Comparison of ENCODE assay signal across 8 cellular contexts in genomic region chr19:54448037-54448773, GRCh38. TPM values are rescaled to one million over a fixed set of nuclear protein-coding genes. Genes with fewer than 3 reads are reported as not detected.
DNase-seq lines count a peak whose midpoint lies in the region; ATAC-seq and TF ChIP-seq lines count a peak whose summit lies in the region.

No MANE protein-coding gene starts in this region.

- TF ChIP-seq CTCF in body of pancreas (IDR thresholded peaks at IDR 0.05) (peak in 2 of 7 experiments; percentile 5 to 12), gastrocnemius medialis (IDR thresholded peaks at IDR 0.05 in 4 of 5, conservative IDR thresholded peaks at IDR 0.05 in 1 of 5) (no peak)

- TF ChIP-seq POLR2A in body of pancreas (IDR thresholded peaks at IDR 0.05) (no peak), gastrocnemius medialis (IDR thresholded peaks at IDR 0.05) (no peak)

- 0 to 1% methylated on average over 32 to 34 of the region's 34 CpGs for WGBS in body of pancreas, 2 donors

- H3K27ac ChIP-seq in body of pancreas = peak overlapping the region; percentile 94 to 100 (median 98)
- peak overlapping the region; percentile 92 to 98 (median 93) for H3K27ac ChIP-seq in gastrocnemius medialis

- intact Hi-C loops in body of pancreas (cut with DNase I) (no loop called here), gastrocnemius medialis (cut with DNase I; ENCODE audit: low total_unique reads) (no loop called here)

- DNase-seq in EH (ENCODE audit: low read depth) = peak; percentile 72
- peak; percentile 52 for DNase-seq in SK-MEL-5 (ENCODE audit: low read depth, low spot score)
- peak; percentile 70 to 79 (median 72) for DNase-seq in body of pancreas
- peak; percentile 36 to 51 for DNase-seq in gastrocnemius medialis
- no peak for DNase-seq in HuH-7 (ENCODE audit: low spot score)
- no peak for DNase-seq in cerebellar nuclear complex (lab: John Stamatoyannopoulos, UW)

- in situ Hi-C loops in SK-MEL-5 (cut with HindIII; ENCODE audit: low pct_unique_long_range_greater_than_20kb, low sequenced_read_pairs) (no loop called here), gastrocnemius medialis (cut with MboI; ENCODE audit: low sequenced_read_pairs in 4 of 4) (no loop called here)

- H3K36me3 ChIP-seq in body of pancreas (replicated peaks in 1 of 2; ENCODE audit: insufficient read depth in 1 of 2, low read depth in 2 of 2) = peaks cover 4 to 8% of the 10 kb centered on the region in 2 donors
- peaks cover 17% of the 10 kb centered on the region for H3K36me3 ChIP-seq in iPS-15b (ENCODE audit: control insufficient read depth, insufficient read depth, low read length)
- H3K36me3 ChIP-seq in gastrocnemius medialis = peaks cover 0 to 37% of the 10 kb centered on the region in 2 donors

- H3K9ac ChIP-seq in iPS-15b (ENCODE audit: low read depth, low read length) = peak overlapping the region; percentile 68

- ATAC-seq in HG03135 (IDR thresholded peaks at IDR 0.05; ENCODE audit: unreplicated experiment) (peak; percentile 24), body of pancreas (peak; percentile 36), gastrocnemius medialis (peak; percentile 37 to 55)

- H3K27me3 ChIP-seq in body of pancreas (no peaks in the 10 kb centered on the region), iPS-15b (ENCODE audit: control insufficient read depth, insufficient read depth, low read length) (no peaks in the 10 kb centered on the region), gastrocnemius medialis (no peaks in the 10 kb centered on the region)

- H3K4me3 ChIP-seq in body of pancreas (peak overlapping the region; percentile 24 to 38), iPS-15b (ENCODE audit: low read depth, low read length) (peak overlapping the region; percentile 97), gastrocnemius medialis (peak overlapping the region; percentile 87 to 95 (median 90))

- H3K9me3 ChIP-seq in body of pancreas (no peaks in the 10 kb centered on the region), iPS-15b (ENCODE audit: control insufficient read depth, insufficient read depth, low read length) (no peaks in the 10 kb centered on the region), gastrocnemius medialis (no peaks in the 10 kb centered on the region)

- H3K4me1 ChIP-seq in body of pancreas (peaks cover 68% of the 10 kb centered on the region), iPS-15b (ENCODE audit: control insufficient read depth, insufficient read depth, low read length) (no peaks in the 10 kb centered on the region), gastrocnemius medialis (peaks cover 22 to 31% of the 10 kb centered on the region in 2 donors)

RNA-seq across cellular contexts. Expression of gene LENG8, which starts 0.8 kb away (rescaled TPM):
- 7.8 and 8.5 TPM in 2 replicates for total RNA-seq in SK-MEL-5 (2014; rRNA removed; shearing (Covaris generic))
- 28.4 and 32.4 TPM in 2 replicates for polyA plus RNA-seq in SK-MEL-5 (2015; cell fraction: cytosol; rRNA removed)
- polyA plus RNA-seq in SK-MEL-5 (2015; cell fraction: nucleus; rRNA removed) = 426 and 471 TPM in 2 replicates
- total RNA-seq in body of pancreas (100 to 1,000 TPM; 182 to 290 TPM), gastrocnemius medialis (10 to 100 TPM in 3 of 4 donors, 1 to 10 TPM in 1; 9.9 to 49.5 (median 15.5) TPM)

RNA-seq across cellular contexts. Expression of gene LENG9, which starts 15.4 kb away (rescaled TPM):
- 6.1 and 7.2 TPM in 2 replicates for total RNA-seq in SK-MEL-5 (2014; rRNA removed; shearing (Covaris generic))
- 7.9 and 9.2 TPM in 2 replicates for polyA plus RNA-seq in SK-MEL-5 (2015; cell fraction: cytosol; rRNA removed)
- 1.5 and 3.3 TPM in 2 replicates for polyA plus RNA-seq in SK-MEL-5 (2015; cell fraction: nucleus; rRNA removed)
- 10 to 100 TPM; 21.8 to 25.7 TPM for total RNA-seq in body of pancreas
- 1 to 10 TPM; 1.5 to 4.9 (median 3.4) TPM for total RNA-seq in gastrocnemius medialis

RNA-seq across cellular contexts. Expression of gene CDC42EP5, which starts 24.9 kb away (rescaled TPM):
- total RNA-seq in SK-MEL-5 (2014; rRNA removed; shearing (Covaris generic)) = 0.26 and 0.43 TPM in 2 replicates
- 0.12 and 0.87 TPM in 2 replicates for polyA plus RNA-seq in SK-MEL-5 (2015; cell fraction: cytosol; rRNA removed)
- 2.2 TPM in 1 of 2 replicates, not detected in the other for polyA plus RNA-seq in SK-MEL-5 (2015; cell fraction: nucleus; rRNA removed)
- total RNA-seq in body of pancreas (10 to 100 TPM; 18.2 to 92.9 TPM), gastrocnemius medialis (1 to 10 TPM in 2 of 4 donors, under 1 TPM in 1, not detected in 1; 0.83 to 4.6 (median 4.2) TPM)

RNA-seq across cellular contexts. Expression of gene TTYH1, which starts 32.9 kb away (rescaled TPM):
- total RNA-seq in SK-MEL-5 (2014; rRNA removed; shearing (Covaris generic)) = 0.77 and 0.93 TPM in 2 replicates
- polyA plus RNA-seq in SK-MEL-5 (2015; cell fraction: cytosol; rRNA removed) = 1.6 and 2.6 TPM in 2 replicates
- 1.7 TPM in 1 of 2 replicates, not detected in the other for polyA plus RNA-seq in SK-MEL-5 (2015; cell fraction: nucleus; rRNA removed)
- total RNA-seq in body of pancreas (10 to 100 TPM; 20.5 to 88.7 TPM), gastrocnemius medialis (under 1 TPM in 1 of 4 donors, not detected in 3; 0.41 TPM)

RNA-seq across cellular contexts. Expression of gene LAIR2, which starts 54.4 kb away (rescaled TPM):
- not detected in 2 replicates for total RNA-seq in SK-MEL-5 (2014; rRNA removed; shearing (Covaris generic))
- not detected in 2 replicates for polyA plus RNA-seq in SK-MEL-5 (2015; cell fraction: cytosol; rRNA removed)
- polyA plus RNA-seq in SK-MEL-5 (2015; cell fraction: nucleus; rRNA removed) = not detected in 2 replicates
- not detected for total RNA-seq in body of pancreas
- not detected for total RNA-seq in gastrocnemius medialis

Comparison
In these comparisons a context has a peak if more than half of its experiments do, and no peak if none do; other contexts are left out.
1. DNase-seq: peak in EH (single experiment), SK-MEL-5 (single experiment), body of pancreas (4 of 4) and gastrocnemius medialis (2 of 2); none in HuH-7 (single experiment) and cerebellar nuclear complex (0 of 2).
2. H3K4me3 ChIP-seq: peak in every context shown above with its lines; median percentile 97 in iPS-15b; 90 in gastrocnemius medialis; 31 in body of pancreas.
3. Peak in every context shown above with its lines, with median percentiles within 50 percentile points of each other: ATAC-seq.